ENCODE assay signal across 7 cellular contexts in genomic region chr6:39137235-39137634, GRCh38. TPM values are rescaled to one million over a fixed set of nuclear protein-coding genes. Genes with fewer than 3 reads are reported as not detected.
DNase-seq lines count a peak whose midpoint lies in the region; ATAC-seq, FAIRE-seq and TF ChIP-seq lines count a peak whose summit lies in the region.

No MANE protein-coding gene starts in this region.

- no peak overlapping the region for H3K23ac ChIP-seq in H1 (ENCODE audit: insufficient read length)

- H3K14ac ChIP-seq in H1 (ENCODE audit: insufficient read length) = no peak overlapping the region

- no peak overlapping the region for H2BK5ac ChIP-seq in H1 (ENCODE audit: low read depth, low read length)

- no peak for TF ChIP-seq RAD21 in H1 (IDR thresholded peaks at IDR 0.05 in 1 of 2, conservative IDR thresholded peaks at IDR 0.05 in 1 of 2; ENCODE audit: low read depth in 2 of 2, low read length in 2 of 2)

- TF ChIP-seq POLR2A in H1 (IDR thresholded peaks at IDR 0.05; ENCODE audit: control extremely low read depth in 1 of 2, low read depth in 2 of 2, low read length in 2 of 2) = no peak

- intact Hi-C loops in PC-9 (cut with micrococcal nuclease; ENCODE audit: unreplicated experiment) = no loop called here

- no peak overlapping the region for H2BK20ac ChIP-seq in H1 (ENCODE audit: low read length)

- H3K9me3 ChIP-seq in PC-9 (ENCODE audit: insufficient read depth, low read depth) (no peaks in the 10 kb centered on the region), H1 (ENCODE audit: insufficient read depth in 2 of 2, low read depth in 1 of 2, low read length in 1 of 2) (no peaks in the 10 kb centered on the region)

- POLR2A ChIA-PET in HEK293T (lab: Yijun Ruan, JAX) = interaction anchor here (1.4 kb wide), 1 partner anchor 22 kb away, joined by 4 read pairs; the partner anchor contains the start of gene SAYSD1
- POLR2A ChIA-PET in PC-9 (lab: Charles Lee; ENCODE audit: unreplicated experiment) = no interaction called here
- POLR2A ChIA-PET in H1 (lab: Charles Lee; ENCODE audit: partially characterized antibody) = interaction anchor here (0.7 to 1.0 kb wide), 2 partner anchors 10 to 92 kb away, joined by 3 to 4 read pairs; no protein-coding TSS in a partner anchor

- H2BK12ac ChIP-seq in H1 (ENCODE audit: low read depth, low read length) = no peak overlapping the region

- no peaks in the 10 kb centered on the region for H3F3A ChIP-seq in PC-9 (ENCODE audit: insufficient read depth, low read depth)

- no peaks in the 10 kb centered on the region for H3K23me2 ChIP-seq in H1 (ENCODE audit: low read depth, low read length)

- 66% methylated on average over 2 of the region's 2 CpGs; no CpG with 5 or more reads in 1 of the 2 experiments for WGBS in H1 (ENCODE audit: extremely low coverage in 1 of 2, insufficient coverage in 1 of 2, insufficient read length in 1 of 2, insufficient replicate concordance in 2 of 2, low coverage in 1 of 2, low lambda C conversion rate in 2 of 2, missing lambda C conversion rate in 1 of 2), 2 experiments

- H3K27ac ChIP-seq in PC-9 (no peak overlapping the region), H1 (ENCODE audit: low read depth, low read length) (no peak overlapping the region)

- H4K20me1 ChIP-seq in PC-9 (ENCODE audit: insufficient read depth) = no peaks in the 10 kb centered on the region
- H4K20me1 ChIP-seq in H1 (replicated peaks in 1 of 2; ENCODE audit: control insufficient read depth in 1 of 2, insufficient read depth in 2 of 2, low read length in 2 of 2) = no peaks in the 10 kb centered on the region

- H3K79me2 ChIP-seq in PC-9 (ENCODE audit: low read depth) = no peaks in the 10 kb centered on the region
- H3K79me2 ChIP-seq in H1 (ENCODE audit: control insufficient read depth in 1 of 2, insufficient read depth in 2 of 2, low read length in 2 of 2) = no peaks in the 10 kb centered on the region

- no peak overlapping the region for H3K4me3 ChIP-seq in PC-9
- no peak overlapping the region for H3K4me3 ChIP-seq in H1 (ENCODE audit: extremely low read depth in 1 of 4, insufficient read depth in 2 of 4, low read depth in 3 of 4, low read length in 4 of 4)

- H3K4ac ChIP-seq in H1 (replicated peaks; ENCODE audit: insufficient read length, low read depth, low read length) = no peak overlapping the region

- no peak overlapping the region for H2BK15ac ChIP-seq in H1 (ENCODE audit: low read length)

- no peak for ATAC-seq in GM18907 (IDR thresholded peaks at IDR 0.05; ENCODE audit: unreplicated experiment)

- H3K18ac ChIP-seq in H1 (ENCODE audit: extremely low read depth, low read length) = no peak overlapping the region

- no peak overlapping the region for H4K8ac ChIP-seq in H1 (ENCODE audit: extremely low read depth, insufficient read depth, low read length)

- no peaks in the 10 kb centered on the region for H3K9me2 ChIP-seq in PC-9 (ENCODE audit: insufficient read depth)

- H3K4me1 ChIP-seq in PC-9 (replicated peaks; ENCODE audit: insufficient read depth) = no peaks in the 10 kb centered on the region
- H3K4me1 ChIP-seq in H1 (replicated peaks in 1 of 4; ENCODE audit: control insufficient read depth in 3 of 4, insufficient read depth in 4 of 4, low read length in 3 of 4) = no peaks in the 10 kb centered on the region

- no peak for TF ChIP-seq CTCF in PC-9 (conservative IDR thresholded peaks at IDR 0.05)
- TF ChIP-seq CTCF in H1 (IDR thresholded peaks at IDR 0.05; ENCODE audit: control extremely low read depth in 1 of 3, insufficient read depth in 1 of 3, low read depth in 1 of 3, low read length in 3 of 3) = no peak

- peaks cover 59% of the 10 kb centered on the region for H3K27me3 ChIP-seq in PC-9 (ENCODE audit: insufficient read depth, low read depth)
- H3K27me3 ChIP-seq in H1 (replicated peaks in 1 of 4; ENCODE audit: control insufficient read depth in 3 of 4, extremely low read depth in 1 of 4, insufficient read depth in 3 of 4, low read length in 3 of 4) = no peaks in the 10 kb centered on the region

- H3K56ac ChIP-seq in H1 (replicated peaks; ENCODE audit: insufficient read length, low read depth, low read length) = no peak overlapping the region

- H2AK5ac ChIP-seq in H1 (ENCODE audit: low read depth, low read length) = no peak overlapping the region

- H3K4me2 ChIP-seq in PC-9 (no peak overlapping the region), H1 (ENCODE audit: insufficient read depth in 1 of 2, low read depth in 2 of 2, low read length in 2 of 2) (no peak overlapping the region)

- BruUV-seq in PC-9 (replicated peaks; lab: Mats Ljungman, UMichigan) = no TSS peak

- no peak for TF ChIP-seq EP300 in H1 (IDR thresholded peaks at IDR 0.05; ENCODE audit: borderline replicate concordance in 1 of 2, low read depth in 2 of 2, low read length in 2 of 2)

- H3K36me3 ChIP-seq in PC-9 (ENCODE audit: low read depth) (no peaks in the 10 kb centered on the region), H1 (ENCODE audit: control insufficient read depth in 2 of 4, insufficient read depth in 4 of 4, low read length in 3 of 4) (no peaks in the 10 kb centered on the region; a peak in 1 of 8 replicates)

- no peak overlapping the region for H4K5ac ChIP-seq in H1 (ENCODE audit: insufficient read length, low read depth, low read length)

- no peak overlapping the region for H2AFZ ChIP-seq in PC-9
- no peak overlapping the region for H2AFZ ChIP-seq in H1 (ENCODE audit: low read length)

- no peaks in the 10 kb centered on the region for H3K79me1 ChIP-seq in H1 (ENCODE audit: low read depth, low read length)

- no peak overlapping the region for H4K91ac ChIP-seq in H1 (replicated peaks; ENCODE audit: insufficient read length, low read length)

- DNase-seq in HEK293T (ENCODE audit: extremely low spot score) (peak; percentile 26), PC-9 (peak; percentile 26 to 42), H1 (ENCODE audit: low read depth in 1 of 2, low spot score in 2 of 2) (peak in 1 of 2 experiments; percentile 66), retina (peak; percentile 17), NCI-H1694 (lab: John Stamatoyannopoulos, UW) (no peak), RCC 7860 (ENCODE audit: low spot score) (no peak)

- no peak overlapping the region for H2BK120ac ChIP-seq in H1 (replicated peaks; ENCODE audit: low read depth, low read length)

- H3K9ac ChIP-seq in H1 (replicated peaks in 1 of 4; ENCODE audit: extremely low read depth in 1 of 4, low read depth in 3 of 4, low read length in 3 of 4) = no peak overlapping the region

- FAIRE-seq in H1 (lab: Jason Lieb, UNC) (peak; percentile 84), RCC 7860 (lab: Jason Lieb, UNC) (no peak)

- CTCF ChIA-PET in HEK293T (lab: Yijun Ruan, JAX) = interaction anchor here (0.9 kb wide), 1 partner anchor 140 kb away, joined by 3 read pairs; no protein-coding TSS in a partner anchor
- CTCF ChIA-PET in PC-9 (lab: Charles Lee) = no interaction called here
- CTCF ChIA-PET in H1 (lab: Charles Lee; ENCODE audit: partially characterized antibody) = interaction anchor here (0.7 to 2.3 kb wide), 16 partner anchors 9 to 193 kb away, joined by 3 to 11 read pairs (median 4); no protein-coding TSS in a partner anchor

TF ChIP-seq in HEK293T, 16 proteins besides CTCF, POLR2A, EP300 and RAD21 (continues in another document):
- TF ChIP-seq SP1 (IDR thresholded peaks at IDR 0.05) (no peak), FOXM1 (IDR thresholded peaks at IDR 0.05; ENCODE audit: borderline replicate concordance) (no peak), SUZ12 (IDR thresholded peaks at IDR 0.05) (no peak), CTBP1 (IDR thresholded peaks at IDR 0.05; ENCODE audit: borderline replicate concordance) (no peak), L3MBTL2 (conservative IDR thresholded peaks at IDR 0.05) (no peak), PKNOX1 (IDR thresholded peaks at IDR 0.05) (no peak), ARNT (IDR thresholded peaks at IDR 0.05) (no peak), ELF4 (IDR thresholded peaks at IDR 0.05) (no peak), LEF1 (IDR thresholded peaks at IDR 0.05; ENCODE audit: borderline replicate concordance) (no peak)

TF ChIP-seq in H1, 55 proteins besides CTCF, POLR2A, EP300 and RAD21:
- no peak for TF ChIP-seq RBBP5 (IDR thresholded peaks at IDR 0.05; ENCODE audit: borderline replicate concordance, low read depth, low read length)
- TF ChIP-seq SIN3A (conservative IDR thresholded peaks at IDR 0.05 in 1 of 2, IDR thresholded peaks at IDR 0.05 in 1 of 2; ENCODE audit: low read depth in 1 of 2, low read length in 2 of 2) = peak; percentile 65 to 73; a peak in 2 of 4 replicates
- TF ChIP-seq RXRA (IDR thresholded peaks at IDR 0.05; ENCODE audit: insufficient read depth, low read depth, low read length) = no peak
- TF ChIP-seq CBX5 (IDR thresholded peaks at IDR 0.05; ENCODE audit: low read depth, low read length) = no peak
- TF ChIP-seq CEBPB (IDR thresholded peaks at IDR 0.05; ENCODE audit: low read depth, low read length) = peak; percentile 74
- no peak for TF ChIP-seq KDM4A (IDR thresholded peaks at IDR 0.05; ENCODE audit: low read depth, low read length, severe bottlenecking)
- no peak for TF ChIP-seq TEAD4 (IDR thresholded peaks at IDR 0.05; ENCODE audit: low read depth, low read length)
- 0 out of 2 replicates have a peak, but pooled peaks have one; percentile 24 for TF ChIP-seq YY1 (IDR thresholded peaks at IDR 0.05; ENCODE audit: low read depth, low read length)
- no peak for TF ChIP-seq SIRT6 (IDR thresholded peaks at IDR 0.05; ENCODE audit: low read length)

RNA-seq across cellular contexts. Expression of gene SAYSD1, which starts 22.2 kb away (rescaled TPM):
- 12.2 and 12.6 TPM in 2 replicates for total RNA-seq in PC-9 (2021)
- 7.9 and 8.0 TPM in 2 replicates for total RNA-seq in H1 (2021; fragmentation: NEBNext Ultra II Directional; extraction: Animal tissue kit (Norgen Biotek cat#: 25700))
- 5.8 and 6.7 TPM in 2 replicates for polyA plus RNA-seq in H1 (2011; rRNA removed)
- polyA plus RNA-seq in H1 (2011; cell fraction: cytosol; rRNA removed) = 6.7 TPM
- polyA plus RNA-seq in H1 (2011; cell fraction: nucleus; rRNA removed) = 3.5 TPM
- polyA plus RNA-seq in H1 (2012, experiment 1 of 2) = 5.5 to 6.8 TPM (median 6.2 TPM) in 4 replicates
- polyA plus RNA-seq in H1 (2012, experiment 2 of 2) = 4.3 TPM
- polyA plus RNA-seq in H1 (2013, experiment 1 of 2) = 7.8 TPM
- 7.8 TPM for polyA plus RNA-seq in H1 (2013, experiment 2 of 2)
- polyA minus RNA-seq in H1 (2011; rRNA and poly(A)+ RNA removed) = 6.1 and 6.6 TPM in 2 replicates
- 5.6 TPM for polyA minus RNA-seq in H1 (2011; cell fraction: cytosol; rRNA and poly(A)+ RNA removed)
- polyA minus RNA-seq in H1 (2011; cell fraction: nucleus; rRNA and poly(A)+ RNA removed) = 7.7 TPM

Comparison
In these comparisons a context has a peak if more than half of its experiments do, and no peak if none do; other contexts are left out.
1. DNase-seq: peak in HEK293T (single experiment), PC-9 (2 of 2) and retina (single experiment); none in NCI-H1694 (single experiment) and RCC 7860 (single experiment).